8 cellular contexts compared by ENCODE assay signal in the genomic region with DNA sequence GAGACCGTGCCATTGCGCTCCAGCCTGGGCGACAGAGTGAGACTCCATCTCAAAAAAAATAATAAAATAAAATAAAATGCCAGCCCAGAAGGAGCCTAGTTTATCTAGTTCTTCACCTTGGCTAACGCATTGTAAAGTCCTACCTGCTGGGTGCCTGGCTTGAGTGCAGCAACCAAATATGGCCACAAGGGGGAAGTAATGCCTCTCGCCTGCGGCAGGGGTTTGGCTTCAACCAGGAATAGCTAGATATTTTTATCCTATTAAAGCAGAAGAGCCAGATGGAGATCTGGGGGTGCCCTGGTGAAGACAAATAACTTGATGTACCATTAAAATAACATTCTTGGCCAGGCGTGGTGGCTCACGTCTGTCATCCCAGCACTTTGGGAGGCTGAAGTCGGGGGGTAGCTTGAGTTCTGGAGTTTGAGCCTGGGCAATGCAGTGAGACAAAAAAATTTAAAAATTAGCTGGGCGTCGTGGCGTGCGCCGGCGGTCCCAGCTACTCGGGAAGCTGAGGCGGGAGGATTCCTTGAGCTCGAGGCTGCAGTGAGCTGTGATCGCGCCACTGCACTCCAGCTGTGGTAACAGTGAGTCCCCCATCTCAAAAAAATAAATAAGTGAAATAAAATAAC. TPM values are rescaled to one million over a fixed set of nuclear protein-coding genes. Genes with fewer than 3 reads are reported as not detected.
DNase-seq lines count a peak whose midpoint lies in the region; ATAC-seq, FAIRE-seq and TF ChIP-seq lines count a peak whose summit lies in the region.

No MANE protein-coding gene starts in this region.

- no peaks in the 10 kb centered on the region for H3K9me3 ChIP-seq in fibroblast of lung (ENCODE audit: control insufficient read depth, insufficient read depth, low read depth, low read length)

- no peaks in the 10 kb centered on the region for H3K4me1 ChIP-seq in fibroblast of lung (ENCODE audit: control insufficient read depth, extremely low read depth, insufficient read depth, low read length)

- peak; percentile 67 for DNase-seq in DMS 273 treated with DMSO at 0.1 percent for 48 hours (lab: John Stamatoyannopoulos, UW)
- DNase-seq in LNCaP clone FGC (ENCODE audit: low read depth): peak; percentile 57
- peak; percentile 48 for DNase-seq in RCC 7860 (ENCODE audit: low spot score)
- peak; percentile 62 for DNase-seq in activated T-cell treated with anti-CD3 and anti-CD28 coated beads, Interleukin-2, amount 50 U/mL, for 4 hours
- peak; percentile 51 to 65 for DNase-seq in fibroblast of lung (ENCODE audit: low read depth in 2 of 2)
- DNase-seq in nephron progenitor cell: peak; percentile 76
- peak; percentile 57 for DNase-seq in stimulated activated naive CD4-positive, alpha-beta T cell treated with Interleukin-2 at 50 U/mL for 16 hours (lab: John Stamatoyannopoulos, UW)

- H3K4me3 ChIP-seq in LNCaP clone FGC (ENCODE audit: low read depth, low read length) (peak overlapping the region; percentile 16; the same call in 1 of the 2 replicates), fibroblast of lung (replicated peaks in 1 of 4; ENCODE audit: control extremely low read depth in 1 of 4, insufficient read depth in 1 of 4, low read depth in 3 of 4, low read length in 4 of 4) (peak overlapping the region in 2 of 4 experiments; percentile 28 to 31)

- H3K4me1 Mint-ChIP-seq in activated T-cell treated with anti-CD3 and anti-CD28 coated beads, Interleukin-2, amount 50 U/mL, for 4 hours (ENCODE audit: low read depth): peaks cover 3% of the 10 kb centered on the region
- H3K4me1 Mint-ChIP-seq in nephron progenitor cell: peaks cover 36% of the 10 kb centered on the region

- H3K4me2 ChIP-seq in fibroblast of lung (ENCODE audit: extremely low read depth, insufficient read depth, low read length): peak overlapping the region; percentile 61

- H4K20me1 ChIP-seq in fibroblast of lung (ENCODE audit: control insufficient read depth, extremely low read depth, insufficient read depth, low read length): no peaks in the 10 kb centered on the region

- TF ChIP-seq CTCF in LNCaP clone FGC (IDR thresholded peaks at IDR 0.05; ENCODE audit: control insufficient read depth, extremely low read depth, insufficient read depth): peak; percentile 95
- TF ChIP-seq CTCF in fibroblast of lung (conservative IDR thresholded peaks at IDR 0.05 in 1 of 2, IDR thresholded peaks at IDR 0.05 in 1 of 2; ENCODE audit: low read depth in 1 of 2, low read length in 2 of 2): peak; percentile 83 to 96
- peak; percentile 90 for TF ChIP-seq CTCF in nephron progenitor cell (IDR thresholded peaks at IDR 0.05)

- H3K36me3 ChIP-seq in fibroblast of lung (ENCODE audit: control insufficient read depth, insufficient read depth, low read length): no peaks in the 10 kb centered on the region

- H2AFZ ChIP-seq in fibroblast of lung (ENCODE audit: low read length): peak overlapping the region; percentile 30

- no peak for FAIRE-seq in RCC 7860 (lab: Jason Lieb, UNC)

- H3K27ac Mint-ChIP-seq in nephron progenitor cell: no peak overlapping the region

- peaks cover 9% of the 10 kb centered on the region for H3K27me3 ChIP-seq in fibroblast of lung (ENCODE audit: control insufficient read depth, insufficient read depth, low read length)

- H3K36me3 Mint-ChIP-seq in activated T-cell treated with anti-CD3 and anti-CD28 coated beads, Interleukin-2, amount 50 U/mL, for 4 hours (ENCODE audit: insufficient read depth): no peaks in the 10 kb centered on the region
- no peaks in the 10 kb centered on the region for H3K36me3 Mint-ChIP-seq in nephron progenitor cell (ENCODE audit: low read depth)

- no peaks in the 10 kb centered on the region for H3K9me3 Mint-ChIP-seq in activated T-cell treated with anti-CD3 and anti-CD28 coated beads, Interleukin-2, amount 50 U/mL, for 4 hours
- H3K9me3 Mint-ChIP-seq in nephron progenitor cell: peaks cover 2% of the 10 kb centered on the region

- ATAC-seq in activated T-cell treated with anti-CD3 and anti-CD28 coated beads, Interleukin-2, amount 50 U/mL, for 4 hours: peak; percentile 81 to 88
- ATAC-seq in HG03354 (IDR thresholded peaks at IDR 0.05; ENCODE audit: poor library complexity, severe bottlenecking, unreplicated experiment): no peak

- H3K4me3 Mint-ChIP-seq in activated T-cell treated with anti-CD3 and anti-CD28 coated beads, Interleukin-2, amount 50 U/mL, for 4 hours: no peak overlapping the region
- no peak overlapping the region for H3K4me3 Mint-ChIP-seq in nephron progenitor cell

- no peak overlapping the region for H3K27ac ChIP-seq in fibroblast of lung (ENCODE audit: insufficient read depth, low read length)

- no peak overlapping the region for H3K9ac ChIP-seq in fibroblast of lung (ENCODE audit: insufficient read depth, low read length)

- peaks cover 14% of the 10 kb centered on the region for H3K27me3 Mint-ChIP-seq in activated T-cell treated with anti-CD3 and anti-CD28 coated beads, Interleukin-2, amount 50 U/mL, for 4 hours (ENCODE audit: low read depth)
- peaks cover 30% of the 10 kb centered on the region for H3K27me3 Mint-ChIP-seq in nephron progenitor cell (ENCODE audit: low read depth, poor library complexity)

- H3K79me2 ChIP-seq in fibroblast of lung (ENCODE audit: control insufficient read depth, insufficient read depth, low read length): no peaks in the 10 kb centered on the region

RNA-seq across cellular contexts. Expression of gene PLEKHB1, which starts 20.6 kb away (rescaled TPM):
- total RNA-seq in activated T-cell treated with anti-CD3 and anti-CD28 coated beads, Interleukin-2, amount 50 U/mL, for 4 hours: 1 to 10 TPM; 3.1 to 3.7 (median 3.4) TPM
- 0.77 and 2.5 TPM in 2 replicates for total RNA-seq in fibroblast of lung
- 0.37 and 0.41 TPM in 2 replicates for polyA plus RNA-seq in fibroblast of lung
- 0.39 and 0.59 TPM in 2 replicates for polyA plus RNA-seq in fibroblast of lung (2012)
- 1.1 TPM in 1 of 2 replicates, not detected in the other for polyA minus RNA-seq in fibroblast of lung (ENCODE audit: low replicate concordance)

RNA-seq across cellular contexts. Expression of gene FAM168A, which starts 27.9 kb away (rescaled TPM):
- total RNA-seq in activated T-cell treated with anti-CD3 and anti-CD28 coated beads, Interleukin-2, amount 50 U/mL, for 4 hours: 1 to 10 TPM; 7.2 to 8.7 (median 8.3) TPM
- total RNA-seq in fibroblast of lung: 15.4 and 23.8 TPM in 2 replicates
- 16.3 and 17.8 TPM in 2 replicates for polyA plus RNA-seq in fibroblast of lung
- 18.8 and 25.2 TPM in 2 replicates for polyA plus RNA-seq in fibroblast of lung (2012)
- 58.6 and 75.4 TPM in 2 replicates for polyA minus RNA-seq in fibroblast of lung (ENCODE audit: low replicate concordance)
